In genomic region chr10:114917927-114918672, GRCh38 we compare ENCODE assay signal across 1 cellular context.
TF ChIP-seq lines count a peak whose summit lies in the region.

No MANE protein-coding gene starts in this region.

TF ChIP-seq in SK-N-SH, 30 proteins besides CTCF, POLR2A, EP300 and RAD21 (continued from another document):
- no peak for TF ChIP-seq MAX (IDR thresholded peaks at IDR 0.05; ENCODE audit: low read depth)
- no peak for TF ChIP-seq YY1 (IDR thresholded peaks at IDR 0.05; ENCODE audit: low read depth)
